In the genomic region with DNA sequence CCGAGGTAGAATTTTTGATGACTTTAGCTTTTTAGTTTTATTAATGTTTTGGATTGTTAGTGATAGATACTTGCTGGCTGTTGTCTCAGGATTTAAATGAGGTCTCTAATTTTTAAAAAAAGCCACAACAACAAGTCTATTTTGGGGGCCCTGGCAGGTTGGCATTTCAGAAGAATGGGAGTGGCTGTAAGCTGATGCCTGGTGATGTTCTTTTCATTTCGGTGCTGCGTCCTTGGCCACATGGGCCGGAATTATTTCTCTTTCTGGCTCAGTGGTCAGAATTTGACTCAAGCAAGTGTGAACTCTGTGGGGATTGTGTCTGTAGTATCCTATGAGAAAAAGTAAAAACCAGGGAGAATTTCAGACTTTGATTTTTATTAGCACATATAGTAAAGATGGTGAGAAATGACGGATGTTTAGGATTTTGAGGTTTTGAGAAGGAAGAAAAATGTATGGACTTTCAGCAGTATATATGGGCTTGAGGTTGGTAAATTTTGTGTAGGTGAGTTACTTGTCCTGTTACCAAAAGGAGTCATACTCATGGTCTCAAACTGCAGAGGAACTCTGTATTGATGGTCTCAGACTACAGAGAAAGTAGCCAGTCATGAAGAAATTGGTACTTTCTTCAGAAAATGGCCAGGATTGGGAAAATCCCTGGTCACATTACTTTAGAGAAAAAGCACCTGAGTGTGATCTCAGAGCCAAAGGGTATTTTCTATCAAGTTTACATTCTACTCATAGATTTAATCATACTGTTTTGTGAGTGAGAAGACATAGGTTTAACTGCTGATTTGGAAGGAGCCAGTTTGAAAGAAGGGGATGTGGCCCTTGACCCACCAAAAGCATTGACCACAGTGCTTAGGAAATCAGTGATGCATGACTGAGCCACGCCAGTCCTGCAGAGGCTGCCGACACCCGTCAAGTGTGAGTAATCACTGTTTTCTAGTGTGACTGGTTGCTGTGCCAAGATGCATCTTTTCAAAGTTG, we compare ENCODE assay signal across 9 cellular contexts.
DNase-seq lines count a peak whose midpoint lies in the region; ATAC-seq, FAIRE-seq and TF ChIP-seq lines count a peak whose summit lies in the region.
"Had no signal": no experiment of that assay in that cellular context is flagged by ENCODE, and none has a peak within 500 bp of the region (broad histone marks: within the 10 kb centered on the region; RNA-seq: fewer than 3 reads in every experiment).

No MANE protein-coding gene starts in this region.

- H3K27me3 Mint-ChIP-seq in CD8-positive, alpha-beta memory T cell = no peaks in the 10 kb centered on the region
- H3K27me3 Mint-ChIP-seq in glutamatergic neuron (ENCODE audit: unreplicated experiment) = peaks cover 16% of the 10 kb centered on the region

- no peaks in the 10 kb centered on the region for H3K9me3 ChIP-seq in CD8-positive, alpha-beta memory T cell (ENCODE audit: low read length)
- H3K9me3 ChIP-seq in small intestine (ENCODE audit: control insufficient read depth, low read depth) (no peaks in the 10 kb centered on the region), MG63 (no peaks in the 10 kb centered on the region)

- peak overlapping the region; percentile 87 to 98 (median 92) for H3K4me3 Mint-ChIP-seq in CD8-positive, alpha-beta memory T cell
- H3K4me3 Mint-ChIP-seq in glutamatergic neuron (ENCODE audit: unreplicated experiment) = peak overlapping the region; percentile 85

- H3K27ac Mint-ChIP-seq in CD8-positive, alpha-beta memory T cell = peak overlapping the region; percentile 91 to 100 (median 98)
- peak overlapping the region; percentile 92 for H3K27ac Mint-ChIP-seq in glutamatergic neuron (ENCODE audit: unreplicated experiment)

- no peaks in the 10 kb centered on the region for H3K27me3 ChIP-seq in CD8-positive, alpha-beta memory T cell (ENCODE audit: insufficient read depth, low read length, poor library complexity, severe bottlenecking)
- H3K27me3 ChIP-seq in small intestine (ENCODE audit: control insufficient read depth in 2 of 2, insufficient read depth in 2 of 2, low read length in 2 of 2) (no peaks in the 10 kb centered on the region), MG63 (no peaks in the 10 kb centered on the region)

- peaks cover 60% of the 10 kb centered on the region for H3K4me1 ChIP-seq in CD8-positive, alpha-beta memory T cell (ENCODE audit: insufficient read depth, low read length)
- peaks cover 5 to 16% of the 10 kb centered on the region in 2 donors for H3K4me1 ChIP-seq in small intestine (ENCODE audit: control insufficient read depth in 2 of 2, insufficient read depth in 1 of 2, low read depth in 1 of 2, low read length in 1 of 2)

- ATAC-seq in HG03457 (IDR thresholded peaks at IDR 0.05; ENCODE audit: unreplicated experiment) = peak; percentile 47

- POLR2A ChIA-PET in CD8-positive, alpha-beta memory T cell (lab: Charles Lee) = interaction anchor here (2.1 kb wide), 1 partner anchor 42 kb away, joined by 15 read pairs; no protein-coding TSS in a partner anchor

- peak; percentile 91 for FAIRE-seq in GM19239 (lab: Jason Lieb, UNC)
- FAIRE-seq in small intestine (lab: Jason Lieb, UNC) = no peak
- FAIRE-seq: islet of Langerhans had no signal

- H3K36me3 ChIP-seq in CD8-positive, alpha-beta memory T cell (ENCODE audit: insufficient read depth, low read length) = peaks cover 6% of the 10 kb centered on the region
- peaks cover 0 to 2% of the 10 kb centered on the region in 2 donors for H3K36me3 ChIP-seq in small intestine (ENCODE audit: control insufficient read depth in 2 of 2, insufficient read depth in 2 of 2, low read length in 2 of 2)
- peaks cover 29% of the 10 kb centered on the region for H3K36me3 ChIP-seq in MG63

- 22 to 30% (median 25%) methylated on average over 8 of the region's 8 CpGs for WGBS in small intestine, 3 donors

- H3K9me3 Mint-ChIP-seq in CD8-positive, alpha-beta memory T cell = no peaks in the 10 kb centered on the region
- H3K9me3 Mint-ChIP-seq in glutamatergic neuron (ENCODE audit: unreplicated experiment) = peaks cover 16% of the 10 kb centered on the region

- H3K27ac ChIP-seq in CD8-positive, alpha-beta memory T cell (ENCODE audit: low read depth, low read length) = peak overlapping the region; percentile 93
- peak overlapping the region in 1 of 2 donors; percentile 80 for H3K27ac ChIP-seq in small intestine (ENCODE audit: low read depth in 1 of 2, low read length in 1 of 2)

- H3K36me3 Mint-ChIP-seq in CD8-positive, alpha-beta memory T cell = peaks cover 4 to 79% (median 18%) of the 10 kb centered on the region in 3 donors
- H3K36me3 Mint-ChIP-seq in glutamatergic neuron (ENCODE audit: unreplicated experiment) = no peaks in the 10 kb centered on the region

- TF ChIP-seq CTCF in glutamatergic neuron (IDR thresholded peaks at IDR 0.05; ENCODE audit: partially characterized antibody, unreplicated experiment) = no peak

- CTCF ChIA-PET in CD8-positive, alpha-beta memory T cell (lab: Charles Lee) = interaction anchor here (1.1 to 1.7 kb wide), 7 partner anchors 8 to 119 kb away, joined by 3 to 6 read pairs (median 3); no protein-coding TSS in a partner anchor

- peak in 4 of 5 donors; percentile 4 to 64 (median 13) for DNase-seq in CD8-positive, alpha-beta memory T cell
- DNase-seq in GM19239 (ENCODE audit: insufficient read length, low spot score) (peak; percentile 27), glutamatergic neuron (no peak), small intestine (peak; percentile 50), GM19238 (ENCODE audit: insufficient read length, low spot score) (no peak), MG63 (no peak)
- DNase-seq in activated CD4-positive, alpha-beta T cell treated with anti-CD3 and anti-CD28 coated beads, Interleukin-2, amount 50 U/mL, for 1 hour = peak; percentile 12

- H3K4me3 ChIP-seq in CD8-positive, alpha-beta memory T cell (ENCODE audit: low read length) = peak overlapping the region; percentile 63
- H3K4me3 ChIP-seq in small intestine (ENCODE audit: low read depth in 1 of 2, low read length in 2 of 2) (peak overlapping the region in 1 of 2 donors; percentile 78), MG63 (no peak overlapping the region)

- peaks cover 74 to 93% (median 82%) of the 10 kb centered on the region in 3 donors for H3K4me1 Mint-ChIP-seq in CD8-positive, alpha-beta memory T cell
- H3K4me1 Mint-ChIP-seq in glutamatergic neuron (ENCODE audit: low read depth, unreplicated experiment) = peaks cover 78% of the 10 kb centered on the region

Comparison
In these comparisons a context has a peak if more than half of its experiments do, and no peak if none do; other contexts are left out.
1. DNase-seq: peak in CD8-positive, alpha-beta memory T cell (4 of 5), GM19239 (single experiment), activated CD4-positive, alpha-beta T cell treated with anti-CD3 and anti-CD28 coated beads, Interleukin-2, amount 50 U/mL, for 1 hour (single experiment) and small intestine (single experiment); none in glutamatergic neuron (single experiment), GM19238 (single experiment) and MG63 (single experiment).